8 cellular contexts compared by ENCODE assay signal in genomic region chr7:21507627-21508343, GRCh38. TPM values are rescaled to one million over a fixed set of nuclear protein-coding genes. Genes with fewer than 3 reads are reported as not detected.
DNase-seq lines count a peak whose midpoint lies in the region; ATAC-seq and TF ChIP-seq lines count a peak whose summit lies in the region.

No MANE protein-coding gene starts in this region.

- no peaks in the 10 kb centered on the region for H3K4me1 ChIP-seq in mammary epithelial cell (ENCODE audit: insufficient read depth, low read length)

- no peaks in the 10 kb centered on the region for H3K27me3 Mint-ChIP-seq in stimulated activated naive CD8-positive, alpha-beta T cell treated with anti-CD3 and anti-CD28 coated beads, Interleukin-15, amount 100 ng/mL, for 72 hours

- BruUV-seq in mammary epithelial cell (replicated peaks; lab: Mats Ljungman, UMichigan) = no TSS peak

- peak; percentile 41 for DNase-seq in stimulated activated naive CD8-positive, alpha-beta T cell treated with anti-CD3 and anti-CD28 coated beads, Interleukin-15, Interleukin-2, amounts not matched to agents 100 U/mL and 50 U/mL, for 24 hours
- DNase-seq in stimulated activated naive CD8-positive, alpha-beta T cell treated with anti-CD3 and anti-CD28 coated beads, Interleukin-15, amount 100 ng/mL, for 72 hours = no peak
- DNase-seq in NCI-H69 (lab: John Stamatoyannopoulos, UW) (peak; percentile 58), mammary epithelial cell (peak; percentile 28), left kidney (ENCODE audit: low read depth, low spot score) (peak; percentile 33), stromal cell of bone marrow (ENCODE audit: low read depth) (peak; percentile 18)

- dilution Hi-C loops in mammary epithelial cell (cut with HindIII; ENCODE audit: low sequenced_read_pairs) = loop anchor here (25.0 kb wide), 1 partner anchor 720 kb away; the partner anchor contains the start of gene SP8

- intact Hi-C loops in mammary epithelial cell (cut with micrococcal nuclease) = loop anchor here (1.0 to 5.0 kb wide), 7 partner anchors 79 to 730 kb away; partner anchors contain the start of gene SP4

- H3K27ac Mint-ChIP-seq in stimulated activated naive CD8-positive, alpha-beta T cell treated with anti-CD3 and anti-CD28 coated beads, Interleukin-15, amount 100 ng/mL, for 72 hours = no peak overlapping the region

- TF ChIP-seq CTCF in mammary epithelial cell (conservative IDR thresholded peaks at IDR 0.05 in 1 of 2, IDR thresholded peaks at IDR 0.05 in 1 of 2; ENCODE audit: extremely low read depth in 1 of 2, insufficient read depth in 1 of 2, low read depth in 1 of 2, low read length in 2 of 2) = peak; percentile 68 to 86

- H3K4me1 Mint-ChIP-seq in stimulated activated naive CD8-positive, alpha-beta T cell treated with anti-CD3 and anti-CD28 coated beads, Interleukin-15, amount 100 ng/mL, for 72 hours = peaks cover 4% of the 10 kb centered on the region

- H3K9ac ChIP-seq in mammary epithelial cell (ENCODE audit: insufficient read depth, low read length) = no peak overlapping the region

- WGBS in mammary epithelial cell (ENCODE audit: low coverage, missing lambda C conversion rate) = 86% methylated on average over 7 of the region's 8 CpGs

- H3K4me3 ChIP-seq in mammary epithelial cell (replicated peaks in 1 of 3; ENCODE audit: insufficient read depth in 1 of 3, low read depth in 2 of 3, low read length in 3 of 3) = no peak overlapping the region

- no peak overlapping the region for H3K4me2 ChIP-seq in mammary epithelial cell (ENCODE audit: insufficient read depth, low read depth, low read length)

- H3K79me2 ChIP-seq in mammary epithelial cell (ENCODE audit: insufficient read depth, low read length) = no peaks in the 10 kb centered on the region

- H3K9me3 ChIP-seq in mammary epithelial cell (replicated peaks; ENCODE audit: insufficient read depth, low read length) = no peaks in the 10 kb centered on the region

- no peak overlapping the region for H2AFZ ChIP-seq in mammary epithelial cell (ENCODE audit: low read depth, low read length)

- no peaks in the 10 kb centered on the region for H3K27me3 ChIP-seq in mammary epithelial cell (ENCODE audit: insufficient read depth, low read length)

- ATAC-seq in stimulated activated naive CD8-positive, alpha-beta T cell treated with anti-CD3 and anti-CD28 coated beads, Interleukin-15, Interleukin-2, amounts not matched to agents 100 U/mL and 50 U/mL, for 24 hours = no peak
- no peak for ATAC-seq in stimulated activated naive CD8-positive, alpha-beta T cell treated with anti-CD3 and anti-CD28 coated beads, Interleukin-15, amount 100 ng/mL, for 72 hours
- ATAC-seq in HG03196 (IDR thresholded peaks at IDR 0.05; ENCODE audit: unreplicated experiment) (no peak), GM18858 (IDR thresholded peaks at IDR 0.05; ENCODE audit: unreplicated experiment) (no peak)

- H3K9me3 Mint-ChIP-seq in stimulated activated naive CD8-positive, alpha-beta T cell treated with anti-CD3 and anti-CD28 coated beads, Interleukin-15, amount 100 ng/mL, for 72 hours = peaks cover 26 to 39% of the 10 kb centered on the region in 2 donors

- no peaks in the 10 kb centered on the region for H3K36me3 ChIP-seq in mammary epithelial cell (ENCODE audit: insufficient read depth, low read length)

- H3K4me3 Mint-ChIP-seq in stimulated activated naive CD8-positive, alpha-beta T cell treated with anti-CD3 and anti-CD28 coated beads, Interleukin-15, amount 100 ng/mL, for 72 hours = no peak overlapping the region

- CTCF ChIA-PET in mammary epithelial cell (lab: Charles Lee; ENCODE audit: low non-redundant PET) = no interaction called here

- no peaks in the 10 kb centered on the region for H4K20me1 ChIP-seq in mammary epithelial cell (ENCODE audit: insufficient read depth, low read length)

- in situ Hi-C loops in mammary epithelial cell (cut with MboI; ENCODE audit: low sequenced_read_pairs in 2 of 2) = loop anchor here (5.0 to 25.0 kb wide), 6 partner anchors 245 to 733 kb away; partner anchors contain the start of gene SP8 (in 1 of the 2)

- H3K27ac ChIP-seq in mammary epithelial cell (ENCODE audit: insufficient read depth, low read depth, low read length) = no peak overlapping the region

RNA-seq across cellular contexts. Expression of gene DNAH11, which starts 35.1 kb away (rescaled TPM):
- total RNA-seq in mammary epithelial cell = under 1 TPM in 1 of 2 donors, not detected in 1; 0.17 TPM
- polyA plus RNA-seq in mammary epithelial cell = 0.23 TPM
- polyA minus RNA-seq in mammary epithelial cell = not detected

Comparison
In these comparisons a context has a peak if more than half of its experiments do, and no peak if none do; other contexts are left out.
1. DNase-seq: peak in stimulated activated naive CD8-positive, alpha-beta T cell treated with anti-CD3 and anti-CD28 coated beads, Interleukin-15, Interleukin-2, amounts not matched to agents 100 U/mL and 50 U/mL, for 24 hours (single experiment), NCI-H69 (single experiment), mammary epithelial cell (single experiment), left kidney (single experiment) and stromal cell of bone marrow (single experiment); none in stimulated activated naive CD8-positive, alpha-beta T cell treated with anti-CD3 and anti-CD28 coated beads, Interleukin-15, amount 100 ng/mL, for 72 hours (0 of 2).